In the genomic region with DNA sequence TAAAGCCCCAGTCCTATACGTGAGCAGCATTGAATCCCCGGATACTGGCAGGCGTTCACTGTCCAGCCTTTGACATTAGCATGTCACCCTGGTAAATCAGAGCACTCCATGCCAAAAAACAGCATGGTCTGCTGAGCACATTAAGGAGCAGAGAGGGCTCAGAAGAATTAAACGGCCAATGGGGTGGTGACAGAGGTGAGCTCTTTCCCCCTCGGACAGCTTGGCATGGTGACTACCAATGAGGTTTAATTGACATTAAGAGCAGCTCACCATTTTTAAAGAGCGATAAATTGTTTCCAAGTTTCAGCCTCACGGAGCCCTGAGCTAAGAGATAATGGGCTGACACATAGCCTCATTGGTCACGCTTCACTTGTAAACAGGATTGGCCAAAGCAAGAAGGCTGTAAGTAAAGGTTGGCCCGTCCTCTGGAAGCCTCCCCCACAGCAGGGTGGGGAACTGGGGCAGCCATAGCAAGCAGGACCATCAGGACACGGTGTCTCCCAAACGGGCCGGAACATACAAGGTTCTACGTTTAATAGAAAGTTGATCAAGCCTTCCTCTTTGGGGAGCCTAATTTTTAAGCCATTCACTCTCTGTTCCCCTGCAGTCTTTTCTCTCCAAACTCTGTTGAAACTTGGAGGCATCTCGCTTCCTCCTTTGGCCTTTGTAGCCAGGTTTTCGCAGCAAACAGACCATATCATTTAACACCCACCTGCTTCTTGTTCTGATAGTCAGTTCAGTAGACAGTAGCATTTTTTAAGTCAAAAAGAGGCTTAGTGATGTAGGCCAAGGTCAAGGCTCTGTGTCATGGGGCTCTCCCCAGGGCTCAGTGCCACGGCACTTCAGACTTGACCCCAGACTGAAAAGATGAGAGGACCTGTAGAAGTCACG, we compare ENCODE assay signal across 11 cellular contexts. TPM values are rescaled to one million over a fixed set of nuclear protein-coding genes. Genes with fewer than 3 reads are reported as not detected.
DNase-seq lines count a peak whose midpoint lies in the region; ATAC-seq and TF ChIP-seq lines count a peak whose summit lies in the region.
"Had no signal": no experiment of that assay in that cellular context is flagged by ENCODE, and none has a peak within 500 bp of the region (broad histone marks: within the 10 kb centered on the region; RNA-seq: fewer than 3 reads in every experiment).

No MANE protein-coding gene starts in this region.

- no peak for TF ChIP-seq CTCF in GM10248 (IDR thresholded peaks at IDR 0.05; ENCODE audit: control extremely low read depth, extremely low read depth, low read depth, missing control alignments)
- TF ChIP-seq CTCF in RWPE1 (conservative IDR thresholded peaks at IDR 0.05; ENCODE audit: low read depth), result no peak

- peaks cover 14% of the 10 kb centered on the region for H3K4me1 Mint-ChIP-seq in memory B cell

- H3K27ac Mint-ChIP-seq in memory B cell, result peak overlapping the region; percentile 74

- CTCF ChIA-PET in GM10248 (lab: Yijun Ruan, JAX), result interaction anchor here (0.7 to 12.3 kb wide), 29 partner anchors 9 to 492 kb away, joined by 3 to 318 read pairs (median 7); no protein-coding TSS in a partner anchor
- CTCF ChIA-PET in RWPE1 (lab: Yijun Ruan, JAX), result interaction anchor here (0.5 to 2.4 kb wide), 27 partner anchors 9 to 498 kb away, joined by 3 to 21 read pairs (median 5); no protein-coding TSS in a partner anchor

- POLR2A ChIA-PET in GM10248 (lab: Yijun Ruan, JAX), result no interaction called here
- POLR2A ChIA-PET in RWPE1 (lab: Yijun Ruan, JAX; ENCODE audit: low non-redundant PET), result no interaction called here

- no peak overlapping the region for H3K4me3 Mint-ChIP-seq in memory B cell

- H3K4me1 ChIP-seq in SJCRH30, result peaks cover 14% of the 10 kb centered on the region

- H3K9me3 Mint-ChIP-seq in memory B cell, result no peaks in the 10 kb centered on the region

- no peaks in the 10 kb centered on the region for H3K27me3 ChIP-seq in SJCRH30

- DNase-seq in GM10248 (ENCODE audit: extremely low spot score) (peak; percentile 81), SJCRH30 (peak; percentile 49 to 68), memory B cell (ENCODE audit: low spot score in 2 of 2) (no peak), COR-L47 (lab: John Stamatoyannopoulos, UW) (no peak), GF-D8 (lab: John Stamatoyannopoulos, UW) (no peak), RWPE1 (ENCODE audit: low spot score) (no peak)
- no peak for DNase-seq in stimulated activated CD4-positive, alpha-beta T cell treated with anti-CD3 and anti-CD28 coated beads, Interleukin-2, amount 100 ng/mL, for 48 hours
- DNase-seq: NK-92 treated with Interleukin-12 subunit alpha and Interleukin-12 subunit beta, amount 100 ng/mL, for 24 hours; T-helper 9 cell had no signal

- ATAC-seq in HG02798 (IDR thresholded peaks at IDR 0.05; ENCODE audit: poor library complexity, unreplicated experiment), result peak; percentile 78
- peak; percentile 71 for ATAC-seq in memory B cell (ENCODE audit: low read depth)

- no peaks in the 10 kb centered on the region for H3K9me3 ChIP-seq in SJCRH30 (replicated peaks)

- H3K4me3 ChIP-seq in SJCRH30, result no peak overlapping the region

- H3K27ac ChIP-seq in SJCRH30, result peak overlapping the region; percentile 64
- H3K27ac ChIP-seq in RWPE1, result no peak overlapping the region

- H3K36me3 Mint-ChIP-seq in memory B cell, result peaks cover 25% of the 10 kb centered on the region

- H3K27me3 Mint-ChIP-seq in memory B cell, result no peaks in the 10 kb centered on the region

- peaks cover 51% of the 10 kb centered on the region for H3K36me3 ChIP-seq in SJCRH30

RNA-seq across cellular contexts. Expression of gene QRFP, which starts 25.9 kb away (rescaled TPM):
- total RNA-seq in SJCRH30 (2014; rRNA removed; shearing (Covaris generic)), result not detected in 2 replicates
- total RNA-seq: dermis blood vessel endothelial cell had no signal

RNA-seq across cellular contexts. Expression of gene ABL1, which starts 35.7 kb away (rescaled TPM):
- 57.2 and 58.0 TPM in 2 replicates for total RNA-seq in SJCRH30 (2014; rRNA removed; shearing (Covaris generic))

Comparison
In these comparisons a context has a peak if more than half of its experiments do, and no peak if none do; other contexts are left out.
1. DNase-seq: peak in GM10248 (single experiment) and SJCRH30 (2 of 2); none in memory B cell (0 of 2), COR-L47 (single experiment), stimulated activated CD4-positive, alpha-beta T cell treated with anti-CD3 and anti-CD28 coated beads, Interleukin-2, amount 100 ng/mL, for 48 hours (0 of 2), GF-D8 (single experiment) and RWPE1 (single experiment).